ENCODE assay signal across 13 cellular contexts in the genomic region with DNA sequence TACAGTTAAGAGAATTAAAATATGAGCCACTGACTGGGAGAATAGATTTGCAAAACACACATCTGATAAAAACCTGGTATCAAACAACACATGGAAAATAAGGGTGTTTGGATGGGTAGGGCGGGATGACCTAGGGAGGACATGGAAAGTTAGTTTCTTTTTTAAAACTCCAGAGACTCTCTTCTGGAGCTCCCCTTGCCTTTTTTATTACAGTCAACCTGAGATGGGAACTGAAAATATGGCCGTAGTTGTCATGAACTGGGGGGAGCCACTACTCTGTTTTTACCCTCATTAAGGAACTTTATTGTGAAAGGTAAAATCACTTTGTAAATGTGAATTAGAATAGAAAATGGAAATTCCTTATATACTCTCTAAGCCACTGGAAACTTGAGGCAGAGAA.
DNase-seq lines count a peak whose midpoint lies in the region; ATAC-seq and TF ChIP-seq lines count a peak whose summit lies in the region.
"Had no signal": no experiment of that assay in that cellular context is flagged by ENCODE, and none has a peak within 500 bp of the region (broad histone marks: within the 10 kb centered on the region; RNA-seq: fewer than 3 reads in every experiment).

No MANE protein-coding gene starts in this region.

- H3K4me3 ChIP-seq in cardiac muscle cell (no peak overlapping the region), left ventricle myocardium inferior (no peak overlapping the region), uterus (no peak overlapping the region), testis (no peak overlapping the region)
- H3K4me3 ChIP-seq: tibial artery had no signal

- H3K27ac ChIP-seq in cardiac muscle cell: peak overlapping the region; percentile 38
- no peak overlapping the region for H3K27ac ChIP-seq in left ventricle myocardium inferior (replicated peaks)
- H3K27ac ChIP-seq in uterus: peak overlapping the region; percentile 12 to 56
- H3K27ac ChIP-seq in testis: no peak overlapping the region
- H3K27ac ChIP-seq: tibial artery had no signal

- DNase-seq in cardiac muscle cell (ENCODE audit: low read depth in 1 of 2, low spot score in 1 of 2): no peak
- DNase-seq in left ventricle myocardium inferior: no peak
- DNase-seq in uterus: no peak
- no peak for DNase-seq in central memory CD4-positive, alpha-beta T cell
- no peak for DNase-seq in NCI-H1105 treated with DMSO at 0.1 percent for 48 hours (lab: John Stamatoyannopoulos, UW)
- DNase-seq in testis: no peak
- DNase-seq: activated naive CD4-positive, alpha-beta T cell; DMS 273 treated with DMSO at 0.1 percent for 48 hours; IMR-90; NCI-H2081; tibial artery had no signal

- intact Hi-C loops in left ventricle myocardium inferior (cut with micrococcal nuclease): no loop called here
- intact Hi-C loops in uterus (cut with DNase I; ENCODE audit: low total_unique reads): no loop called here
- intact Hi-C loops in testis (cut with DNase I; ENCODE audit: low total_unique reads): no loop called here

- peak; percentile 54 for ATAC-seq in HG02610 (IDR thresholded peaks at IDR 0.05; ENCODE audit: unreplicated experiment)
- ATAC-seq in HG03520 (IDR thresholded peaks at IDR 0.05; ENCODE audit: unreplicated experiment): peak; percentile 45

- WGBS in testis, 2 donors: 62 to 64% methylated on average over 2 of the region's 2 CpGs

- H3K27me3 ChIP-seq in cardiac muscle cell: no peaks in the 10 kb centered on the region
- no peaks in the 10 kb centered on the region for H3K27me3 ChIP-seq in left ventricle myocardium inferior (ENCODE audit: low read depth)
- H3K27me3 ChIP-seq in uterus: no peaks in the 10 kb centered on the region
- H3K27me3 ChIP-seq in testis: no peaks in the 10 kb centered on the region
- H3K27me3 ChIP-seq: tibial artery had no signal

- H3K9me3 ChIP-seq in cardiac muscle cell (ENCODE audit: low read depth) (no peaks in the 10 kb centered on the region), left ventricle myocardium inferior (replicated peaks) (no peaks in the 10 kb centered on the region), uterus (no peaks in the 10 kb centered on the region), testis (no peaks in the 10 kb centered on the region)
- H3K9me3 ChIP-seq: tibial artery had no signal

- H3K36me3 ChIP-seq in cardiac muscle cell (no peaks in the 10 kb centered on the region), left ventricle myocardium inferior (peaks cover 23% of the 10 kb centered on the region), uterus (no peaks in the 10 kb centered on the region), testis (ENCODE audit: low read depth, missing control alignments) (no peaks in the 10 kb centered on the region)

- H3K4me1 ChIP-seq in cardiac muscle cell (ENCODE audit: low read depth) (no peaks in the 10 kb centered on the region), left ventricle myocardium inferior (no peaks in the 10 kb centered on the region), uterus (no peaks in the 10 kb centered on the region), testis (peaks cover 9% of the 10 kb centered on the region)
- H3K4me1 ChIP-seq: tibial artery had no signal

- TF ChIP-seq CTCF in cardiac muscle cell (IDR thresholded peaks at IDR 0.05; ENCODE audit: low read depth, low read length) (no peak), left ventricle myocardium inferior (IDR thresholded peaks at IDR 0.05; ENCODE audit: borderline replicate concordance) (no peak), uterus (IDR thresholded peaks at IDR 0.05) (no peak), testis (IDR thresholded peaks at IDR 0.05) (no peak)

- TF ChIP-seq POLR2A in uterus (IDR thresholded peaks at IDR 0.05) (no peak), testis (IDR thresholded peaks at IDR 0.05) (no peak)

Comparison
In these comparisons a context has a peak if more than half of its experiments do, and no peak if none do; other contexts are left out.
1. H3K27ac ChIP-seq: peak in cardiac muscle cell (single experiment) and uterus (2 of 2); none in left ventricle myocardium inferior (single experiment) and testis (0 of 2).